Comparison of ENCODE assay signal across 35 cellular contexts in genomic region chr1:177556163-177556562, GRCh38.
"Had no signal": no experiment of that assay in that cellular context is flagged by ENCODE, and none has a peak within 500 bp of the region (broad histone marks: within the 10 kb centered on the region; RNA-seq: fewer than 3 reads in every experiment).

No MANE protein-coding gene starts in this region.

- H3K4me3 ChIP-seq: MG63 had no signal

- DNase-seq: Karpas-422, Kasumi-1, MG63, MM.1S, MV-4-11, NCI-H1048, NCI-H1092, NCI-H1092 treated with DMSO at 0.1 percent for 48 hours, NCI-H1105, NCI-H1105 treated with DMSO at 0.1 percent for 48 hours, NCI-H1417, NCI-H1417 treated with DMSO at 0.1 percent for 48 hours, NCI-H1436, NCI-H1436 treated with DMSO at 0.1 percent for 48 hours, NCI-H146, NCI-H1694, NCI-H1694 treated with DMSO at 0.1 percent for 48 hours, NCI-H187, NCI-H187 treated with DMSO at 0.1 percent for 48 hours, NCI-H1930, NCI-H2029, NCI-H2029 treated with DMSO at 0.1 percent for 48 hours, NCI-H2081, NCI-H2081 treated with DMSO at 0.1 percent for 48 hours, NCI-H2107, NCI-H2171, NCI-H2171 treated with DMSO at 0.1 percent for 48 hours, NCI-H2227 treated with DMSO at 0.1 percent for 48 hours, NCI-H226, NCI-H345, NCI-H446, NCI-H446 treated with DMSO at 0.1 percent for 48 hours, NCI-H510A, NCI-H510A treated with DMSO at 0.1 percent for 48 hours, NCI-H524 had no signal

- H3K36me3 ChIP-seq: MG63 had no signal

- H3K27me3 ChIP-seq: MG63 had no signal
